8 cellular contexts compared by ENCODE assay signal in the genomic region with DNA sequence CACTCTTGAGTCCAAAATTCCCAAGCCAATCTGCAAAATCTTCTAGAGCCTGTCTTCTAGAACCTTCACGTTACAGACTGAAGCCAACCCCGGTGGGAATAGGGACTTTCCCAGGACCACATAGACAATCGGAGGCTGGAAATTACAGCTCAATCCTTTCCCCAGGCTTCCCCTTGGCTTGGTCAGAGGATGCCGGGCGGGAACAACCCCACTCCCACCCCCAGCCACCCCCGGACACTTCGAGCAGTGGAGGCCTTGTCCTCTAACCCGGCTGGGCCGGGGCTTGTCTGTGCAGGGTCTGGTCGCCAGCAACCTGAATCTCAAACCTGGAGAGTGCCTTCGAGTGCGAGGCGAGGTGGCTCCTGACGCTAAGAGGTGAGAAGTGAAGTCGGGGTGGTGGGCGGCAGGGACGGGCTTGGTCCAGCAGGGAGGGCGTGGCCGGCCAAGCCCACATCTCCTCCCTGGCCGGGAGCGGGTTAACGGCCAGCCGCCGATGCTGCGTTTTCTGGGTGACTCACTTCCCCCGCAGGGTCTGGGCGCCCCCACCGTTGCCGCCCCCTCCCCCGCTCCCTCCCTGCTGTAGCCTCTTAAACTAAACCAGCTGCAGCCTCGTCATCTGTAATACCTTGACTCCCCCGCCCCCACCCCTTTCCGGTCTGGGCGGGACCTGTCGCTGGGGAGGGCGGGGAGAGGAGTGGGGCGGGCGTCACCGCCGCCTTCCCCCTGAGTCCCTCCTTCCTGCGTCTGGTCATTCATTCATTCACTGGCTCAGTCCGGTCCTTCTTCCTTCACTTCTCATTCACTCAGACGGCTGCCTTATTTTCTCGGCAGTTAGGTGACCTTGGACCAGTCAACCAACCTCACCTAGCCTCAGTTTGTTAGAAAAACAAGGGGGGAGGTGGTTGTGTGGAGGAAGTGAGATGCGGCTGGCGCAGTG. TPM values are rescaled to one million over a fixed set of nuclear protein-coding genes. Genes with fewer than 3 reads are reported as not detected.
DNase-seq lines count a peak whose midpoint lies in the region; ATAC-seq and TF ChIP-seq lines count a peak whose summit lies in the region.

No MANE protein-coding gene starts in this region.

- TF ChIP-seq CTCF in osteoblast (IDR thresholded peaks at IDR 0.05; ENCODE audit: extremely low read depth, low read depth, low read length) = no peak

- H3K4me1 ChIP-seq in BLaER1 (peaks cover 74% of the 10 kb centered on the region), HUES6 (ENCODE audit: control insufficient read depth, insufficient read depth, low read length) (peaks cover 11% of the 10 kb centered on the region), osteoblast (ENCODE audit: insufficient read depth, low read length) (peaks cover 23% of the 10 kb centered on the region)

- H3K27me3 ChIP-seq in BLaER1 (no peaks in the 10 kb centered on the region), HUES6 (ENCODE audit: control insufficient read depth, insufficient read depth, low read length) (no peaks in the 10 kb centered on the region), osteoblast (ENCODE audit: insufficient read depth, low read length) (no peaks in the 10 kb centered on the region)

- peak overlapping the region; percentile 68 for H3K9ac ChIP-seq in BLaER1
- peak overlapping the region; percentile 32 for H3K9ac ChIP-seq in HUES6 (ENCODE audit: low read length)

- peak; percentile 46 for ATAC-seq in GM19397 (IDR thresholded peaks at IDR 0.05; ENCODE audit: unreplicated experiment)

- H3K4me2 ChIP-seq in BLaER1 = peak overlapping the region; percentile 86
- H3K4me2 ChIP-seq in osteoblast (ENCODE audit: insufficient read depth, low read length) = peak overlapping the region; percentile 96

- peak overlapping the region; percentile 81 for H3K27ac ChIP-seq in BLaER1
- peak overlapping the region; percentile 16; the same call in 1 of the 2 replicates for H3K27ac ChIP-seq in HUES6 (ENCODE audit: low read depth, low read length)
- H3K27ac ChIP-seq in osteoblast (ENCODE audit: low read depth, low read length) = peak overlapping the region; percentile 83
- H3K27ac ChIP-seq in temporal lobe (ENCODE audit: low read depth, low read length) = peak overlapping the region; percentile 94

- H3K36me3 ChIP-seq in BLaER1 (no peaks in the 10 kb centered on the region), HUES6 (ENCODE audit: control insufficient read depth, insufficient read depth, low read length) (peaks cover 12% of the 10 kb centered on the region; the same call in 1 of the 2 replicates), osteoblast (ENCODE audit: insufficient read depth, low read length) (peaks cover 26% of the 10 kb centered on the region)

- H3K4me3 ChIP-seq in BLaER1 (peak overlapping the region; percentile 66), HUES6 (ENCODE audit: low read depth, low read length) (peak overlapping the region; percentile 48), osteoblast (ENCODE audit: insufficient read depth, low read length) (peak overlapping the region; percentile 99)

- peaks cover 28% of the 10 kb centered on the region for H3K79me2 ChIP-seq in osteoblast (ENCODE audit: insufficient read depth, low read length)

- H3K9me3 ChIP-seq in BLaER1 (no peaks in the 10 kb centered on the region), HUES6 (ENCODE audit: control insufficient read depth, insufficient read depth, low read depth, low read length) (no peaks in the 10 kb centered on the region), osteoblast (ENCODE audit: low read depth, low read length) (no peaks in the 10 kb centered on the region)

- H2AFZ ChIP-seq in osteoblast (ENCODE audit: low read length) = no peak overlapping the region

- H4K20me1 ChIP-seq in BLaER1 = no peaks in the 10 kb centered on the region
- peaks cover 43% of the 10 kb centered on the region for H4K20me1 ChIP-seq in osteoblast (ENCODE audit: insufficient read depth, low read length)

- DNase-seq in SIG-M5 treated with dmso at 0.1 percent for 504 hours (lab: John Stamatoyannopoulos, UW; ENCODE audit: unreplicated experiment) (peak; percentile 90), germinal center (ENCODE audit: low spot score) (peak; percentile 81), osteoblast (ENCODE audit: insufficient read length, low spot score, missing footprints) (peak; percentile 95)
- DNase-seq in activated gamma-delta T cell treated with anti-CD3 and anti-CD28 coated beads, Interleukin-2, amount 50 U/mL, for 16 hours (ENCODE audit: low read depth) = peak; percentile 93

RNA-seq across cellular contexts. Expression of gene LGALS1, which starts 1.5 kb away (rescaled TPM):
- total RNA-seq in osteoblast (3,004 and 3,217 TPM in 2 replicates), temporal lobe (70.3 TPM)

RNA-seq across cellular contexts. Expression of gene NOL12, which starts 9.2 kb away (rescaled TPM):
- total RNA-seq in osteoblast (8.8 and 9.0 TPM in 2 replicates), temporal lobe (14.8 TPM)

RNA-seq across cellular contexts. Expression of gene PDXP, which starts 18.4 kb away (rescaled TPM):
- 5.0 and 5.8 TPM in 2 replicates for total RNA-seq in osteoblast
- 36.1 TPM for total RNA-seq in temporal lobe

RNA-seq across cellular contexts. Expression of gene TRIOBP, which starts 19.9 kb away (rescaled TPM):
- 144 and 162 TPM in 2 replicates for total RNA-seq in osteoblast
- total RNA-seq in temporal lobe = 22.6 TPM

RNA-seq across cellular contexts. Expression of gene SH3BP1, which starts 37.5 kb away (rescaled TPM):
- 4.1 and 4.7 TPM in 2 replicates for total RNA-seq in osteoblast
- 0.49 TPM for total RNA-seq in temporal lobe

Comparison
In these comparisons a context has a peak if more than half of its experiments do, and no peak if none do; other contexts are left out.
1. Peak in every context shown above with its lines: DNase-seq, ATAC-seq, H3K4me3 ChIP-seq and H3K27ac ChIP-seq.
2. H3K27ac ChIP-seq: peak in every context shown above with its lines; median percentile 94 in temporal lobe; 83 in osteoblast; 81 in BLaER1; 16 in HUES6.
3. H3K4me3 ChIP-seq: peak in every context shown above with its lines; median percentile 99 in osteoblast; 66 in BLaER1; 48 in HUES6.
4. RNA of gene LGALS1, which starts 1.5 kb away (total RNA-seq): 3,004 to 3,217 TPM in osteoblast; 70.3 TPM in temporal lobe (single experiment); every median in the first group is over 10 times any median in the second.